In genomic region chr9:130193531-130194405, GRCh38 we compare ENCODE assay signal across 13 cellular contexts. TPM values are rescaled to one million over a fixed set of nuclear protein-coding genes. Genes with fewer than 3 reads are reported as not detected.
DNase-seq lines count a peak whose midpoint lies in the region; ATAC-seq and TF ChIP-seq lines count a peak whose summit lies in the region.
"Had no signal": no experiment of that assay in that cellular context is flagged by ENCODE, and none has a peak within 500 bp of the region (broad histone marks: within the 10 kb centered on the region; RNA-seq: fewer than 3 reads in every experiment).

No MANE protein-coding gene starts in this region.

- H2AFZ ChIP-seq in fibroblast of lung (ENCODE audit: low read length) (no peak overlapping the region), OCI-LY7 (ENCODE audit: low read length) (no peak overlapping the region)

- H3K9me3 ChIP-seq in HEK293 (ENCODE audit: control insufficient read depth, insufficient read depth, low read depth, low read length) (no peaks in the 10 kb centered on the region), fibroblast of lung (ENCODE audit: control insufficient read depth, insufficient read depth, low read depth, low read length) (no peaks in the 10 kb centered on the region), OCI-LY7 (ENCODE audit: low read length) (no peaks in the 10 kb centered on the region)
- H3K9me3 ChIP-seq: thoracic aorta had no signal

- H3K4me3 ChIP-seq in HEK293 (ENCODE audit: low read depth, low read length) (no peak overlapping the region), fibroblast of lung (replicated peaks in 1 of 4; ENCODE audit: control extremely low read depth in 1 of 4, insufficient read depth in 1 of 4, low read depth in 3 of 4, low read length in 4 of 4) (no peak overlapping the region), OCI-LY7 (ENCODE audit: low read depth, low read length, poor library complexity, severe bottlenecking) (no peak overlapping the region)
- H3K4me3 ChIP-seq: thoracic aorta had no signal

- H3K9me2 ChIP-seq in OCI-LY7 (ENCODE audit: insufficient read depth, low read length), result no peaks in the 10 kb centered on the region

- ATAC-seq in GM18520 (IDR thresholded peaks at IDR 0.05; ENCODE audit: unreplicated experiment), result no peak

- CTCF ChIA-PET in HEK293 (lab: Yijun Ruan, JAX) (no interaction called here), OCI-LY7 (lab: Charles Lee; ENCODE audit: unreplicated experiment) (no interaction called here)

- DNase-seq in SK-N-DZ (ENCODE audit: low spot score), result peak; percentile 78
- no peak for DNase-seq in fibroblast of lung (ENCODE audit: low read depth in 2 of 2)
- peak in 6 of 10 donors; percentile 58 to 96 (median 82) for DNase-seq in posterior cingulate gyrus
- no peak for DNase-seq in OCI-LY7 (ENCODE audit: low spot score)
- no peak for DNase-seq in activated CD4-positive, alpha-beta T cell treated with anti-CD3 and anti-CD28 coated beads, Interleukin-2, amount 50 U/mL, for 1 hour
- no peak for DNase-seq in SHP77 (lab: John Stamatoyannopoulos, UW)
- DNase-seq: NCI-H524, SW 1271 had no signal

- H3K9ac ChIP-seq in fibroblast of lung (ENCODE audit: insufficient read depth, low read length), result no peak overlapping the region
- H3K9ac ChIP-seq: KMS-11 had no signal

- POLR2A ChIA-PET in HEK293 (lab: Yijun Ruan, JAX), result interaction anchor here (1.2 kb wide), 1 partner anchor 16 kb away, joined by 4 read pairs; no protein-coding TSS in a partner anchor
- POLR2A ChIA-PET in OCI-LY7 (lab: Charles Lee), result interaction anchor here (0.5 kb wide), 2 partner anchors 12 to 69 kb away, joined by 3 to 5 read pairs; no protein-coding TSS in a partner anchor

- H3K4me2 ChIP-seq in fibroblast of lung (ENCODE audit: extremely low read depth, insufficient read depth, low read length) (peak overlapping the region; percentile 23), OCI-LY7 (ENCODE audit: low read length) (no peak overlapping the region)
- H3K4me2 ChIP-seq: KMS-11 had no signal

- H3K4me1 ChIP-seq in HEK293 (ENCODE audit: control insufficient read depth, insufficient read depth, low read length) (peaks cover 4% of the 10 kb centered on the region), fibroblast of lung (ENCODE audit: control insufficient read depth, extremely low read depth, insufficient read depth, low read length) (peaks cover 6% of the 10 kb centered on the region), OCI-LY7 (ENCODE audit: insufficient read depth, low read length, poor library complexity, severe bottlenecking) (no peaks in the 10 kb centered on the region)

- H3K27ac ChIP-seq in HEK293 (ENCODE audit: extremely low read depth, low read depth, low read length) (no peak overlapping the region), fibroblast of lung (ENCODE audit: insufficient read depth, low read length) (no peak overlapping the region), OCI-LY7 (ENCODE audit: low read depth, low read length, poor library complexity, severe bottlenecking) (no peak overlapping the region)
- H3K27ac ChIP-seq: KMS-11, thoracic aorta had no signal

- TF ChIP-seq CTCF in HEK293 (tag by site-specific recombination; IDR thresholded peaks at IDR 0.05), result no peak
- no peak for TF ChIP-seq CTCF in fibroblast of lung (conservative IDR thresholded peaks at IDR 0.05 in 1 of 2, IDR thresholded peaks at IDR 0.05 in 1 of 2; ENCODE audit: low read depth in 1 of 2, low read length in 2 of 2)
- TF ChIP-seq CTCF in OCI-LY7 (conservative IDR thresholded peaks at IDR 0.05; ENCODE audit: low read length), result no peak

- intact Hi-C loops in posterior cingulate gyrus (cut with DNase I) (no loop called here), OCI-LY7 (cut with micrococcal nuclease; ENCODE audit: unreplicated experiment) (no loop called here)

- no TSS peak for BruUV-seq in OCI-LY7 (replicated peaks; lab: Mats Ljungman, UMichigan)

- no peaks in the 10 kb centered on the region for H3K27me3 ChIP-seq in fibroblast of lung (ENCODE audit: control insufficient read depth, insufficient read depth, low read length)

- H3K36me3 ChIP-seq in HEK293 (ENCODE audit: control insufficient read depth in 2 of 2, insufficient read depth in 1 of 2, low read length in 2 of 2), result no peaks in the 10 kb centered on the region
- H3K36me3 ChIP-seq in fibroblast of lung (ENCODE audit: control insufficient read depth, insufficient read depth, low read length), result no peaks in the 10 kb centered on the region
- no peaks in the 10 kb centered on the region for H3K36me3 ChIP-seq in OCI-LY7 (ENCODE audit: insufficient read depth, low read length)
- H3K36me3 ChIP-seq: thoracic aorta had no signal

- peaks cover 71% of the 10 kb centered on the region for H3K79me2 ChIP-seq in fibroblast of lung (ENCODE audit: control insufficient read depth, insufficient read depth, low read length)
- H3K79me2 ChIP-seq in OCI-LY7 (ENCODE audit: insufficient read depth, low read depth, low read length), result no peaks in the 10 kb centered on the region

- H4K20me1 ChIP-seq in fibroblast of lung (ENCODE audit: control insufficient read depth, extremely low read depth, insufficient read depth, low read length), result no peaks in the 10 kb centered on the region
- no peaks in the 10 kb centered on the region for H4K20me1 ChIP-seq in OCI-LY7 (ENCODE audit: insufficient read depth, low read length)

TF ChIP-seq in HEK293, 187 proteins besides CTCF, POLR2A, EP300 and RAD21:
- TF ChIP-seq ZNF324 (tag by site-specific recombination; IDR thresholded peaks at IDR 0.05) (no peak), ZFHX2 (tag by site-specific recombination; conservative IDR thresholded peaks at IDR 0.05) (peak; percentile 84), ZNF645 (tag by site-specific recombination; IDR thresholded peaks at IDR 0.05) (no peak), ZNF394 (tag by site-specific recombination; IDR thresholded peaks at IDR 0.05; ENCODE audit: borderline replicate concordance) (peak; percentile 78; the same call in 1 of the 2 replicates), ZBTB6 (tag by site-specific recombination; IDR thresholded peaks at IDR 0.05) (peak; percentile 67; the same call in 1 of the 2 replicates), ZBTB17 (tag by site-specific recombination; IDR thresholded peaks at IDR 0.05) (peak; percentile 33; the same call in 1 of the 2 replicates), EGR2 (tag by site-specific recombination; IDR thresholded peaks at IDR 0.05; ENCODE audit: low read depth) (peak; percentile 67)

RNA-seq across cellular contexts. Expression of gene NCS1, which starts 21.6 kb away (rescaled TPM):
- polyA plus RNA-seq in SK-N-DZ (2014; cell fraction: cytosol; rRNA removed), result 76.0 and 86.7 TPM in 2 replicates
- polyA plus RNA-seq in SK-N-DZ (2014; cell fraction: nucleus; rRNA removed), result 48.3 and 54.0 TPM in 2 replicates
- 37.5 and 52.0 TPM in 2 replicates for total RNA-seq in fibroblast of lung
- 44.9 and 89.4 TPM in 2 replicates for polyA plus RNA-seq in fibroblast of lung
- polyA plus RNA-seq in fibroblast of lung (2012), result 37.5 and 69.5 TPM in 2 replicates
- polyA minus RNA-seq in fibroblast of lung (ENCODE audit: low replicate concordance), result 57.6 and 107 TPM in 2 replicates
- not detected in 2 replicates for total RNA-seq in OCI-LY7 (2014; rRNA removed; shearing (Covaris generic))
- total RNA-seq in OCI-LY7 (2022), result not detected in 2 replicates
- polyA plus RNA-seq: CD4-positive, alpha-beta memory T cell had no signal

Comparison
In these comparisons a context has a peak if more than half of its experiments do, and no peak if none do; other contexts are left out.
1. DNase-seq: peak in SK-N-DZ (single experiment) and posterior cingulate gyrus (6 of 10); none in fibroblast of lung (0 of 2), OCI-LY7 (single experiment), activated CD4-positive, alpha-beta T cell treated with anti-CD3 and anti-CD28 coated beads, Interleukin-2, amount 50 U/mL, for 1 hour (single experiment) and SHP77 (0 of 2).
2. RNA of gene NCS1, which starts 21.6 kb away (total RNA-seq): 37.5 to 52.0 TPM in fibroblast of lung; not detected in OCI-LY7; every median in the first group is over 10 times any median in the second.